24 cellular contexts compared by ENCODE assay signal in the genomic region with DNA sequence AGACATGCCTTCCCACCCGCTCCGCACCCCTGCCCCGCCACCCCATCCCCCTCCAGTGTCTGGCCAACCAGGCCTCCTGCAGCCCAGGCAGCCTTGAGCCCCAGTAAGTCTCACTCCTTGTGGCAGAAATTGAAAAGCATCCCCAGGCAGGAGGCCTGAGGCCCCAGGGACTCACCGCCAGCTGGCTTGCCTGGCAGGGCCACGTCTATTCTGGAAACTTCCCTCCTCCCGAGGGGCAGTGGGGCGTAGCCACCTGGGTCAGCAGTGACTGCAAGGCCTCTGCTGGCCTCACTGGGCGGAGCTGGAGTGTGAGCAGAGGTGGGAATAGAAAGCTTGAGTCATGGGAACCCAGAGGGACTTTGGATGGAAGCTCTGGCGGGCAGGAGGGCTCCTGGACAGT. TPM values are rescaled to one million over a fixed set of nuclear protein-coding genes. Genes with fewer than 3 reads are reported as not detected.
A peak's percentile ranks its signal among the peaks of the same experiment; 100 is the strongest.
DNase-seq lines count a peak whose midpoint lies in the region; ATAC-seq and TF ChIP-seq lines count a peak whose summit lies in the region.
"Had no signal": no experiment of that assay in that cellular context is flagged by ENCODE, and none has a peak within 500 bp of the region (broad histone marks: within the 10 kb centered on the region; RNA-seq: fewer than 3 reads in every experiment).

No MANE protein-coding gene starts in this region.

- H3K56ac ChIP-seq in IMR-90 (ENCODE audit: extremely low read depth, insufficient read depth, low read length) = no peak overlapping the region

- H2AFZ ChIP-seq in IMR-90 (replicated peaks; ENCODE audit: low read length, poor library complexity) = no peak overlapping the region

- no peak overlapping the region for H3K23ac ChIP-seq in IMR-90 (ENCODE audit: low read depth, low read length)

- POLR2A ChIA-PET in IMR-90 (lab: Charles Lee; ENCODE audit: unreplicated experiment) = no interaction called here

- no peaks in the 10 kb centered on the region for H3K4me1 Mint-ChIP-seq in activated T-helper 17 cell treated with anti-CD3 and anti-CD28 coated beads, Interleukin-2, amount 50 U/mL, for 72 hours
- H3K4me1 Mint-ChIP-seq: CD4-positive, alpha-beta memory T cell; natural killer cell; stimulated activated memory B cell treated with anti-CD40 and anti-IgM and Interleukin-4, amounts not matched to agents 10 μg/mL and 1 μg/mL and 100 μg/mL, for 72 hours had no signal

- ATAC-seq in IMR-90 (ENCODE audit: low read depth) = no peak
- ATAC-seq in sciatic nerve = peak; percentile 36
- ATAC-seq in activated T-helper 17 cell treated with anti-CD3 and anti-CD28 coated beads, Interleukin-2, amount 50 U/mL, for 72 hours (replicated peaks) = no peak
- ATAC-seq: activated CD8-positive, alpha-beta T cell treated with anti-CD3 and anti-CD28 coated beads, Interleukin-2, amount 10 ng/mL, durations not matched to agents 7 days and 5 days; K562; left lung; natural killer cell; stimulated activated memory B cell treated with anti-CD40 and anti-IgM and Interleukin-4, amounts not matched to agents 10 μg/mL and 1 μg/mL and 100 μg/mL, for 72 hours had no signal

- no peak overlapping the region for H3K4ac ChIP-seq in IMR-90 (ENCODE audit: low read depth, low read length)

- H3K27me3 Mint-ChIP-seq in activated T-helper 17 cell treated with anti-CD3 and anti-CD28 coated beads, Interleukin-2, amount 50 U/mL, for 72 hours = peaks cover 13% of the 10 kb centered on the region

- no peak overlapping the region for H2AK5ac ChIP-seq in IMR-90 (ENCODE audit: low read depth, low read length)

- CTCF ChIA-PET in IMR-90 (lab: Yijun Ruan, JAX) = no interaction called here

- H4K20me1 ChIP-seq in IMR-90 (ENCODE audit: insufficient read depth, low read length) = no peaks in the 10 kb centered on the region

- BruUV-seq in IMR-90 (replicated peaks; lab: Mats Ljungman, UMichigan) = no TSS peak

- intact Hi-C loops in IMR-90 (cut with micrococcal nuclease) (no loop called here), sciatic nerve (cut with DNase I) (no loop called here), prostate gland (cut with DNase I) (no loop called here)

- no peak overlapping the region; the same call in 1 of the 2 replicates for H3K14ac ChIP-seq in IMR-90 (replicated peaks; ENCODE audit: low read depth, low read length)

- H3K36me3 Mint-ChIP-seq in activated T-helper 17 cell treated with anti-CD3 and anti-CD28 coated beads, Interleukin-2, amount 50 U/mL, for 72 hours (ENCODE audit: low read depth) = no peaks in the 10 kb centered on the region
- H3K36me3 Mint-ChIP-seq: CD4-positive, alpha-beta memory T cell; natural killer cell; stimulated activated memory B cell treated with anti-CD40 and anti-IgM and Interleukin-4, amounts not matched to agents 10 μg/mL and 1 μg/mL and 100 μg/mL, for 72 hours had no signal

- H3K4me3 Mint-ChIP-seq in activated T-helper 17 cell treated with anti-CD3 and anti-CD28 coated beads, Interleukin-2, amount 50 U/mL, for 72 hours = no peak overlapping the region
- H3K4me3 Mint-ChIP-seq: activated CD8-positive, alpha-beta T cell treated with anti-CD3 and anti-CD28 coated beads, Interleukin-2, amount 10 ng/mL, durations not matched to agents 7 days and 5 days; CD4-positive, alpha-beta memory T cell; natural killer cell; stimulated activated memory B cell treated with anti-CD40 and anti-IgM and Interleukin-4, amounts not matched to agents 10 μg/mL and 1 μg/mL and 100 μg/mL, for 72 hours had no signal

- dilution Hi-C loops in IMR-90 (cut with HindIII; ENCODE audit: low sequenced_read_pairs, unreplicated experiment) = no loop called here

- H2BK15ac ChIP-seq in IMR-90 (ENCODE audit: low read depth, low read length) = no peak overlapping the region

- H3K27ac ChIP-seq in IMR-90 (ENCODE audit: insufficient read depth, low read length) (no peak overlapping the region), prostate gland (no peak overlapping the region)
- H3K27ac ChIP-seq: left lung, skin epidermis had no signal

- H3K9me3 ChIP-seq in IMR-90 (ENCODE audit: control insufficient read depth, insufficient read depth, low read length) (no peaks in the 10 kb centered on the region), prostate gland (no peaks in the 10 kb centered on the region)
- H3K9me3 ChIP-seq: left lung had no signal

- H3K9me1 ChIP-seq in IMR-90 (ENCODE audit: insufficient read depth, low read length) = peaks cover 9% of the 10 kb centered on the region; the same call in 1 of the 2 replicates

- no peak overlapping the region for H4K5ac ChIP-seq in IMR-90 (ENCODE audit: low read depth, low read length)

- in situ Hi-C loops in IMR-90 (cut with MboI; ENCODE audit: low sequenced_read_pairs) = no loop called here

- no peak overlapping the region for H4K8ac ChIP-seq in IMR-90 (ENCODE audit: low read depth in 2 of 2, low read length in 2 of 2)

- H4K91ac ChIP-seq in IMR-90 (ENCODE audit: insufficient read depth, low read depth, low read length) = no peak overlapping the region

- H3K27ac Mint-ChIP-seq in activated T-helper 17 cell treated with anti-CD3 and anti-CD28 coated beads, Interleukin-2, amount 50 U/mL, for 72 hours = no peak overlapping the region
- H3K27ac Mint-ChIP-seq: activated CD8-positive, alpha-beta T cell treated with anti-CD3 and anti-CD28 coated beads, Interleukin-2, amount 10 ng/mL, durations not matched to agents 7 days and 5 days; CD4-positive, alpha-beta memory T cell; natural killer cell; stimulated activated memory B cell treated with anti-CD40 and anti-IgM and Interleukin-4, amounts not matched to agents 10 μg/mL and 1 μg/mL and 100 μg/mL, for 72 hours had no signal

- no peaks in the 10 kb centered on the region for H3K9me3 Mint-ChIP-seq in activated T-helper 17 cell treated with anti-CD3 and anti-CD28 coated beads, Interleukin-2, amount 50 U/mL, for 72 hours
- H3K9me3 Mint-ChIP-seq: natural killer cell; stimulated activated memory B cell treated with anti-CD40 and anti-IgM and Interleukin-4, amounts not matched to agents 10 μg/mL and 1 μg/mL and 100 μg/mL, for 72 hours had no signal

- WGBS in IMR-90 (ENCODE audit: extremely low coverage in 2 of 2, insufficient read length in 1 of 2), 2 experiments = 88% methylated on average over 3 of the region's 9 CpGs; no CpG with 5 or more reads in 1 of the 2 experiments
- 72% methylated on average over 6 of the region's 9 CpGs for WGBS in prostate gland

- no peak overlapping the region for H2BK5ac ChIP-seq in IMR-90 (ENCODE audit: low read depth, low read length, poor library complexity, severe bottlenecking)

- H2BK120ac ChIP-seq in IMR-90 (ENCODE audit: low read depth, low read length) = no peak overlapping the region

- no peak for TF ChIP-seq POLR2A in IMR-90 (IDR thresholded peaks at IDR 0.05; ENCODE audit: low read depth, low read length)
- no peak for TF ChIP-seq POLR2A in prostate gland (IDR thresholded peaks at IDR 0.05)

- no peak for TF ChIP-seq RAD21 in IMR-90 (IDR thresholded peaks at IDR 0.05; ENCODE audit: low read length)

- no peak overlapping the region for H3K9ac ChIP-seq in IMR-90 (ENCODE audit: low read depth, low read length)

- H3K4me3 ChIP-seq in IMR-90 (ENCODE audit: insufficient read depth, low read depth, low read length) (no peak overlapping the region), prostate gland (no peak overlapping the region)
- H3K4me3 ChIP-seq: K562, left lung, skin epidermis had no signal

- DNase-seq in Daoy (ENCODE audit: low read depth) = peak; percentile 25
- no peak for DNase-seq in IMR-90
- peak; percentile 18 for DNase-seq in glomerular visceral epithelial cell (ENCODE audit: extremely low spot score)
- no peak for DNase-seq in sciatic nerve (ENCODE audit: low spot score)
- no peak for DNase-seq in COLO829 (ENCODE audit: low spot score)
- DNase-seq in prostate gland (ENCODE audit: low spot score) = no peak
- DNase-seq in dedifferentiated amniotic fluid mesenchymal stem cell (ENCODE audit: extremely low spot score) = no peak
- DNase-seq: activated CD4-positive, alpha-beta T cell treated with anti-CD3 and anti-CD28 coated beads for 1 hour; activated CD8-positive, alpha-beta T cell treated with anti-CD3 and anti-CD28 coated beads, Interleukin-2, amount 10 ng/mL, durations not matched to agents 7 days and 5 days; activated T-cell treated with anti-CD3 and anti-CD28 coated beads, Interleukin-2, amount 50 U/mL, for 1 hour; CD4-positive, alpha-beta memory T cell; GF-D8; midbrain; natural killer cell; NCI-H1694; NCI-H526 treated with DMSO at 0.1 percent for 48 hours; SHP77; SW 1271 had no signal

- H3K79me1 ChIP-seq in IMR-90 (ENCODE audit: low read depth in 1 of 2, low read length in 2 of 2) = no peaks in the 10 kb centered on the region

- no peak overlapping the region for H3K4me2 ChIP-seq in IMR-90 (ENCODE audit: low read depth, low read length)

- TF ChIP-seq CTCF in IMR-90 (conservative IDR thresholded peaks at IDR 0.05; ENCODE audit: low read depth, low read length) = no peak
- TF ChIP-seq CTCF in prostate gland (IDR thresholded peaks at IDR 0.05) = no peak

- no peak overlapping the region for H2BK20ac ChIP-seq in IMR-90 (ENCODE audit: low read depth, low read length)

- H3K18ac ChIP-seq in IMR-90 (ENCODE audit: low read depth, low read length) = no peak overlapping the region

- H3K4me1 ChIP-seq in IMR-90 (ENCODE audit: control insufficient read depth, insufficient read depth, low read length) = peaks cover 10% of the 10 kb centered on the region; the same call in 1 of the 2 replicates
- peaks cover 18% of the 10 kb centered on the region for H3K4me1 ChIP-seq in prostate gland (replicated peaks)
- H3K4me1 ChIP-seq: left lung had no signal

- H2AK9ac ChIP-seq in IMR-90 (replicated peaks; ENCODE audit: low read depth, low read length, poor library complexity) = peak overlapping the region; percentile 75

- H3K27me3 ChIP-seq in IMR-90 (ENCODE audit: control insufficient read depth, insufficient read depth, low read length) (no peaks in the 10 kb centered on the region), prostate gland (replicated peaks; ENCODE audit: insufficient read depth) (no peaks in the 10 kb centered on the region)

- no peaks in the 10 kb centered on the region; the same call in 1 of the 2 replicates for H3K36me3 ChIP-seq in IMR-90 (ENCODE audit: control insufficient read depth, insufficient read depth, low read length)
- no peaks in the 10 kb centered on the region for H3K36me3 ChIP-seq in prostate gland
- H3K36me3 ChIP-seq: left lung had no signal

TF ChIP-seq in IMR-90, 13 proteins besides CTCF, POLR2A, EP300 and RAD21 (continues in another document):
- TF ChIP-seq FOS (IDR thresholded peaks at IDR 0.05; ENCODE audit: low read depth, low read length) (no peak), CHD1 (IDR thresholded peaks at IDR 0.05; ENCODE audit: low read depth, low read length) (no peak), BHLHE40 (IDR thresholded peaks at IDR 0.05; ENCODE audit: low read depth, low read length) (no peak), SMC3 (IDR thresholded peaks at IDR 0.05; ENCODE audit: low read depth, low read length) (no peak)

RNA-seq across cellular contexts. Expression of a gene that starts 26.3 kb away (rescaled TPM):
- 0.86 and 6.0 TPM in 2 replicates for total RNA-seq in Daoy (2014; rRNA removed; shearing (Covaris generic))
- total RNA-seq in IMR-90 (2012; rRNA removed) = 4.1 and 4.4 TPM in 2 replicates
- polyA plus RNA-seq in IMR-90 (2012; rRNA removed) = 8.0 and 10.7 TPM in 2 replicates
- polyA plus RNA-seq in IMR-90 (2012; cell fraction: cytosol; rRNA removed) = 3.8 and 9.8 TPM in 2 replicates
- polyA plus RNA-seq in IMR-90 (2012; cell fraction: nucleus; rRNA removed; ENCODE audit: low replicate concordance) = 20.0 and 34.3 TPM in 2 replicates
- total RNA-seq in sciatic nerve = 3.4 TPM
- 10 to 100 TPM; 34.6 to 43.9 TPM for total RNA-seq in prostate gland
- total RNA-seq in activated T-helper 17 cell treated with anti-CD3 and anti-CD28 coated beads, Interleukin-2, amount 50 U/mL, for 72 hours = under 1 TPM; 0.09 to 0.11 TPM
- total RNA-seq: activated CD8-positive, alpha-beta T cell treated with anti-CD3 and anti-CD28 coated beads, Interleukin-2, amount 10 ng/mL, durations not matched to agents 7 days and 5 days; CD4-positive, alpha-beta memory T cell; dermis microvascular lymphatic vessel endothelial cell; K562; natural killer cell had no signal
- polyA plus RNA-seq: CD4-positive, alpha-beta memory T cell; K562 had no signal

Comparison
In these comparisons a context has a peak if more than half of its experiments do, and no peak if none do; other contexts are left out.
1. DNase-seq: peak in Daoy (single experiment) and glomerular visceral epithelial cell (single experiment); none in IMR-90 (single experiment), sciatic nerve (single experiment), COLO829 (single experiment), prostate gland (single experiment) and dedifferentiated amniotic fluid mesenchymal stem cell (single experiment).